In genomic region chr1:156600733-156601121, GRCh38 we compare ENCODE assay signal across 8 cellular contexts. TPM values are rescaled to one million over a fixed set of nuclear protein-coding genes. Genes with fewer than 3 reads are reported as not detected.
A peak's percentile ranks its signal among the peaks of the same experiment; 100 is the strongest.
DNase-seq lines count a peak whose midpoint lies in the region; ATAC-seq and TF ChIP-seq lines count a peak whose summit lies in the region.

No MANE protein-coding gene starts in this region.

- peak overlapping the region; percentile 93 for H2AFZ ChIP-seq in DND-41 (ENCODE audit: low read depth, low read length)

- H3K36me3 ChIP-seq in DND-41 (ENCODE audit: insufficient read depth, low read length): peaks cover 38% of the 10 kb centered on the region
- H3K36me3 ChIP-seq in Panc1 (ENCODE audit: control insufficient read depth, insufficient read depth, low read length): peaks cover 12% of the 10 kb centered on the region
- peaks cover 7 to 17% of the 10 kb centered on the region in 2 donors for H3K36me3 ChIP-seq in esophagus (ENCODE audit: control insufficient read depth in 2 of 2, insufficient read depth in 2 of 2, low read length in 1 of 2)

- intact Hi-C loops in Panc1 (cut with micrococcal nuclease; ENCODE audit: unreplicated experiment): loop anchor here (10.0 kb wide), 1 partner anchor 146 kb away; no protein-coding TSS in a partner anchor

- 0 to 1% methylated on average over 13 of the region's 13 CpGs for WGBS in esophagus, 2 donors

- H3K27ac ChIP-seq in DND-41 (ENCODE audit: low read length) (peak overlapping the region; percentile 88), Panc1 (ENCODE audit: low read length) (peak overlapping the region; percentile 99), esophagus (ENCODE audit: low read depth in 2 of 2, low read length in 1 of 2) (peak overlapping the region; percentile 61 to 87)

- H3K9ac ChIP-seq in DND-41 (ENCODE audit: low read depth, low read length): peak overlapping the region; percentile 67

- in situ Hi-C loops in Panc1 (cut with HindIII; ENCODE audit: low pct_unique_long_range_greater_than_20kb, low sequenced_read_pairs): no loop called here

- H3K27me3 ChIP-seq in DND-41 (ENCODE audit: insufficient read depth, low read length, poor library complexity) (no peaks in the 10 kb centered on the region), Panc1 (ENCODE audit: control insufficient read depth, insufficient read depth, low read length) (no peaks in the 10 kb centered on the region), esophagus (ENCODE audit: control insufficient read depth in 1 of 2, insufficient read depth in 2 of 2, low read length in 2 of 2) (no peaks in the 10 kb centered on the region)

- no peaks in the 10 kb centered on the region for H3K27me3 Mint-ChIP-seq in osteocyte (ENCODE audit: unreplicated experiment)

- H3K4me2 ChIP-seq in DND-41 (ENCODE audit: insufficient read depth, low read length): peak overlapping the region; percentile 74

- H3K9me3 Mint-ChIP-seq in osteocyte (ENCODE audit: unreplicated experiment): no peaks in the 10 kb centered on the region

- POLR2A ChIA-PET in Panc1 (lab: Charles Lee): no interaction called here

- peak; percentile 20 for ATAC-seq in DND-41 (ENCODE audit: insufficient read depth, low read depth)
- ATAC-seq in Panc1: peak; percentile 5
- ATAC-seq in GM18517 (IDR thresholded peaks at IDR 0.05; ENCODE audit: unreplicated experiment): no peak

- peak overlapping the region; percentile 91 for H3K27ac Mint-ChIP-seq in osteocyte (ENCODE audit: unreplicated experiment)

- H3K4me3 Mint-ChIP-seq in osteocyte (ENCODE audit: unreplicated experiment): peak overlapping the region; percentile 99

- H3K4me1 ChIP-seq in DND-41 (ENCODE audit: insufficient read depth, low read length) (peaks cover 28% of the 10 kb centered on the region), Panc1 (ENCODE audit: control insufficient read depth, insufficient read depth, low read length) (peaks cover 5% of the 10 kb centered on the region), esophagus (ENCODE audit: control insufficient read depth in 2 of 2, insufficient read depth in 2 of 2, low read length in 1 of 2) (peaks cover 0 to 3% of the 10 kb centered on the region in 2 donors)

- H3K9me3 ChIP-seq in DND-41 (ENCODE audit: insufficient read depth, low read length, severe bottlenecking) (no peaks in the 10 kb centered on the region), Panc1 (ENCODE audit: control insufficient read depth, insufficient read depth, low read depth, low read length) (no peaks in the 10 kb centered on the region), esophagus (ENCODE audit: control insufficient read depth in 2 of 2, insufficient read depth in 1 of 2, low read depth in 1 of 2, low read length in 1 of 2) (no peaks in the 10 kb centered on the region)

- peaks cover 5% of the 10 kb centered on the region for H3K36me3 Mint-ChIP-seq in osteocyte (ENCODE audit: unreplicated experiment)

- TSS peak; percentile 84 for BruUV-seq in Panc1 (replicated peaks; lab: Mats Ljungman, UMichigan)

- TF ChIP-seq CTCF in DND-41 (IDR thresholded peaks at IDR 0.05; ENCODE audit: borderline replicate concordance, extremely low read depth, low read length, poor library complexity, severe bottlenecking): no peak
- no peak for TF ChIP-seq CTCF in Panc1 (IDR thresholded peaks at IDR 0.05)
- TF ChIP-seq CTCF in osteocyte (IDR thresholded peaks at IDR 0.05): no peak

- H3K4me3 ChIP-seq in DND-41 (ENCODE audit: low read depth in 1 of 2, low read length in 2 of 2) (peak overlapping the region; percentile 55 to 87), Panc1 (ENCODE audit: low read depth in 2 of 2, low read length in 2 of 2) (peak overlapping the region; percentile 76 to 99), esophagus (ENCODE audit: low read depth in 1 of 2, low read length in 2 of 2) (peak overlapping the region; percentile 70 to 92)

- peaks cover 44% of the 10 kb centered on the region for H3K79me2 ChIP-seq in DND-41 (ENCODE audit: insufficient read depth, low read length)

- H4K20me1 ChIP-seq in DND-41 (ENCODE audit: insufficient read depth, low read length): peaks cover 7% of the 10 kb centered on the region; the same call in 1 of the 2 replicates

- H3K4me1 Mint-ChIP-seq in osteocyte (ENCODE audit: unreplicated experiment): peaks cover 18% of the 10 kb centered on the region

- CTCF ChIA-PET in Panc1 (lab: Charles Lee): interaction anchor here (0.6 kb wide), 1 partner anchor 17 kb away, joined by 4 read pairs; no protein-coding TSS in a partner anchor

- DNase-seq in DND-41 (no peak), Panc1 (ENCODE audit: low read depth, low spot score) (no peak), osteocyte (ENCODE audit: extremely low spot score, unreplicated experiment) (no peak), inferior parietal cortex (ENCODE audit: extremely low spot score) (no peak), NCI-H187 treated with DMSO at 0.1 percent for 48 hours (lab: John Stamatoyannopoulos, UW) (no peak)
- no peak for DNase-seq in stimulated activated CD4-positive, alpha-beta T cell treated with anti-CD3 and anti-CD28 coated beads, Interleukin-4, amount 100 ng/mL, for 4 hours

RNA-seq across cellular contexts. Expression of gene GPATCH4, which starts 0.6 kb away (rescaled TPM):
- total RNA-seq in Panc1 (2021; ENCODE audit: unreplicated experiment): 44.4 TPM
- 39.2 TPM for polyA plus RNA-seq in Panc1 (2012; ENCODE audit: insufficient read length)
- polyA plus RNA-seq in esophagus: 10 to 100 TPM; 14.3 to 20.8 TPM
- total RNA-seq in osteocyte: 17.2 and 20.6 TPM in 2 replicates

RNA-seq across cellular contexts. Expression of gene NAXE, which starts 9.2 kb away (rescaled TPM):
- total RNA-seq in Panc1 (2021; ENCODE audit: unreplicated experiment): 211 TPM
- 269 TPM for polyA plus RNA-seq in Panc1 (2012; ENCODE audit: insufficient read length)
- polyA plus RNA-seq in esophagus: 10 to 100 TPM; 29.9 to 70.9 TPM
- 59.2 and 63.4 TPM in 2 replicates for total RNA-seq in osteocyte

RNA-seq across cellular contexts. Expression of gene HAPLN2, which starts 18.5 kb away (rescaled TPM):
- total RNA-seq in Panc1 (2021; ENCODE audit: unreplicated experiment) (0.21 TPM), osteocyte (0.35 TPM in 1 of 2 replicates, not detected in the other)
- polyA plus RNA-seq in Panc1 (2012; ENCODE audit: insufficient read length): 0.44 TPM
- under 1 TPM; 0.14 to 0.28 TPM for polyA plus RNA-seq in esophagus

RNA-seq across cellular contexts. Expression of gene TTC24, which starts 21.2 kb away (rescaled TPM):
- total RNA-seq in Panc1 (2021; ENCODE audit: unreplicated experiment): not detected
- not detected for polyA plus RNA-seq in Panc1 (2012; ENCODE audit: insufficient read length)
- under 1 TPM in 1 of 2 donors, not detected in 1; 0.08 TPM for polyA plus RNA-seq in esophagus
- total RNA-seq in osteocyte: not detected in 2 replicates

RNA-seq across cellular contexts. Expression of gene IQGAP3, which starts 28.4 kb away (rescaled TPM):
- 25.6 TPM for total RNA-seq in Panc1 (2021; ENCODE audit: unreplicated experiment)
- polyA plus RNA-seq in Panc1 (2012; ENCODE audit: insufficient read length): 10.8 TPM
- polyA plus RNA-seq in esophagus: 1 to 10 TPM; 3.8 to 7.8 TPM
- 8.6 and 9.8 TPM in 2 replicates for total RNA-seq in osteocyte
